In genomic region chr1:32464191-32464715, GRCh38 we compare ENCODE assay signal across 9 cellular contexts. TPM values are rescaled to one million over a fixed set of nuclear protein-coding genes. Genes with fewer than 3 reads are reported as not detected.
DNase-seq lines count a peak whose midpoint lies in the region; ATAC-seq and TF ChIP-seq lines count a peak whose summit lies in the region.
"Had no signal": no experiment of that assay in that cellular context is flagged by ENCODE, and none has a peak within 500 bp of the region (broad histone marks: within the 10 kb centered on the region; RNA-seq: fewer than 3 reads in every experiment).

No MANE protein-coding gene starts in this region.

- H3K27me3 ChIP-seq in adrenal gland (no peaks in the 10 kb centered on the region), iPS-20b (ENCODE audit: insufficient read depth, low read length) (0 out of 2 replicates have a peak, but pooled peaks cover 6% of the 10 kb centered on the region)

- peaks cover 3% of the 10 kb centered on the region for H3K9me3 Mint-ChIP-seq in T-helper 1 cell treated with Interleukin-12 subunit alpha and Interleukin-12 subunit beta and Interleukin-4 antibody, amounts not matched to agents 30 μg/mL and 1 μg/mL, for 36 hours
- H3K9me3 Mint-ChIP-seq in stimulated activated effector memory CD8-positive, alpha-beta T cell treated with anti-CD3 and anti-CD28 coated beads, Interleukin-12 subunit alpha, Interleukin-12 subunit beta, amount 100 ng/mL, for 72 hours: peaks cover 2% of the 10 kb centered on the region
- H3K9me3 Mint-ChIP-seq in activated naive CD4-positive, alpha-beta T cell treated with anti-CD3 and anti-CD28 coated beads, Interleukin-2, amount 10 ng/mL, durations not matched to agents 7 days and 5 days: peaks cover 3% of the 10 kb centered on the region

- peaks cover 47% of the 10 kb centered on the region for H3K27me3 Mint-ChIP-seq in T-helper 1 cell treated with Interleukin-12 subunit alpha and Interleukin-12 subunit beta and Interleukin-4 antibody, amounts not matched to agents 30 μg/mL and 1 μg/mL, for 36 hours (ENCODE audit: low read depth)
- H3K27me3 Mint-ChIP-seq in activated naive CD4-positive, alpha-beta T cell treated with anti-CD3 and anti-CD28 coated beads, Interleukin-2, amount 10 ng/mL, durations not matched to agents 7 days and 5 days: peaks cover 73% of the 10 kb centered on the region

- intact Hi-C loops in adrenal gland (cut with DNase I): no loop called here

- H3K4me1 ChIP-seq in adrenal gland (replicated peaks in 1 of 2): peaks cover 4 to 8% of the 10 kb centered on the region in 2 donors
- no peaks in the 10 kb centered on the region for H3K4me1 ChIP-seq in iPS-20b (ENCODE audit: insufficient read depth, low read length)

- H3K27ac ChIP-seq in adrenal gland: no peak overlapping the region
- no peak overlapping the region for H3K27ac ChIP-seq in iPS-20b (ENCODE audit: low read length)

- CTCF ChIA-PET in activated naive CD4-positive, alpha-beta T cell treated with anti-CD3 and anti-CD28 coated beads, Interleukin-2, amount 10 ng/mL, durations not matched to agents 7 days and 5 days (lab: Charles Lee): no interaction called here

- no peak for TF ChIP-seq CTCF in adrenal gland (IDR thresholded peaks at IDR 0.05)

- ATAC-seq in stimulated activated effector memory CD8-positive, alpha-beta T cell treated with anti-CD3 and anti-CD28 coated beads, Interleukin-12 subunit alpha, Interleukin-12 subunit beta, amount 100 ng/mL, for 72 hours: peak; percentile 51
- ATAC-seq in GM21717 (IDR thresholded peaks at IDR 0.05; ENCODE audit: unreplicated experiment): no peak

- peak overlapping the region; percentile 87; the same call in 1 of the 2 replicates for H3K9ac ChIP-seq in iPS-20b (ENCODE audit: low read depth, low read length)

- no peak overlapping the region for H3K27ac Mint-ChIP-seq in T-helper 1 cell treated with Interleukin-12 subunit alpha and Interleukin-12 subunit beta and Interleukin-4 antibody, amounts not matched to agents 30 μg/mL and 1 μg/mL, for 36 hours
- no peak overlapping the region for H3K27ac Mint-ChIP-seq in stimulated activated effector memory CD8-positive, alpha-beta T cell treated with anti-CD3 and anti-CD28 coated beads, Interleukin-12 subunit alpha, Interleukin-12 subunit beta, amount 100 ng/mL, for 72 hours
- H3K27ac Mint-ChIP-seq in activated naive CD4-positive, alpha-beta T cell treated with anti-CD3 and anti-CD28 coated beads, Interleukin-2, amount 10 ng/mL, durations not matched to agents 7 days and 5 days: no peak overlapping the region

- no peaks in the 10 kb centered on the region for H3K9me3 ChIP-seq in adrenal gland (replicated peaks in 1 of 3)
- H3K9me3 ChIP-seq in iPS-20b (ENCODE audit: insufficient read depth, low read depth, low read length): peaks cover 6% of the 10 kb centered on the region

- H3K36me3 ChIP-seq in adrenal gland (replicated peaks in 1 of 2): no peaks in the 10 kb centered on the region
- H3K36me3 ChIP-seq in iPS-20b (ENCODE audit: insufficient read depth, low read depth, low read length): no peaks in the 10 kb centered on the region

- no peak for DNase-seq in T-helper 1 cell
- no peak for DNase-seq in adrenal gland
- DNase-seq in stimulated activated effector memory CD8-positive, alpha-beta T cell treated with anti-CD3 and anti-CD28 coated beads, Interleukin-12 subunit alpha, Interleukin-12 subunit beta, amount 100 ng/mL, for 72 hours (ENCODE audit: low spot score in 2 of 2): peak in 1 of 2 donors; percentile 49
- no peak for DNase-seq in activated naive CD4-positive, alpha-beta T cell treated with anti-CD3 and anti-CD28 coated beads, Interleukin-2, amount 10 ng/mL, durations not matched to agents 7 days and 5 days
- DNase-seq in NK-92 (lab: John Stamatoyannopoulos, UW; ENCODE audit: unreplicated experiment): no peak

- peak overlapping the region; percentile 45 for H3K4me3 Mint-ChIP-seq in T-helper 1 cell treated with Interleukin-12 subunit alpha and Interleukin-12 subunit beta and Interleukin-4 antibody, amounts not matched to agents 30 μg/mL and 1 μg/mL, for 36 hours
- peak overlapping the region; percentile 69 for H3K4me3 Mint-ChIP-seq in stimulated activated effector memory CD8-positive, alpha-beta T cell treated with anti-CD3 and anti-CD28 coated beads, Interleukin-12 subunit alpha, Interleukin-12 subunit beta, amount 100 ng/mL, for 72 hours
- no peak overlapping the region for H3K4me3 Mint-ChIP-seq in activated naive CD4-positive, alpha-beta T cell treated with anti-CD3 and anti-CD28 coated beads, Interleukin-2, amount 10 ng/mL, durations not matched to agents 7 days and 5 days

- peak overlapping the region in 3 of 4 donors; percentile 0 to 52 (median 7) for H3K4me3 ChIP-seq in adrenal gland
- peak overlapping the region; percentile 90 for H3K4me3 ChIP-seq in iPS-20b (ENCODE audit: low read length)

- peaks cover 10% of the 10 kb centered on the region for H3K4me1 Mint-ChIP-seq in T-helper 1 cell treated with Interleukin-12 subunit alpha and Interleukin-12 subunit beta and Interleukin-4 antibody, amounts not matched to agents 30 μg/mL and 1 μg/mL, for 36 hours (ENCODE audit: low read depth)
- peaks cover 19% of the 10 kb centered on the region for H3K4me1 Mint-ChIP-seq in stimulated activated effector memory CD8-positive, alpha-beta T cell treated with anti-CD3 and anti-CD28 coated beads, Interleukin-12 subunit alpha, Interleukin-12 subunit beta, amount 100 ng/mL, for 72 hours
- peaks cover 12% of the 10 kb centered on the region for H3K4me1 Mint-ChIP-seq in activated naive CD4-positive, alpha-beta T cell treated with anti-CD3 and anti-CD28 coated beads, Interleukin-2, amount 10 ng/mL, durations not matched to agents 7 days and 5 days

- peaks cover 5% of the 10 kb centered on the region for H3K36me3 Mint-ChIP-seq in T-helper 1 cell treated with Interleukin-12 subunit alpha and Interleukin-12 subunit beta and Interleukin-4 antibody, amounts not matched to agents 30 μg/mL and 1 μg/mL, for 36 hours (ENCODE audit: low read depth)
- H3K36me3 Mint-ChIP-seq in stimulated activated effector memory CD8-positive, alpha-beta T cell treated with anti-CD3 and anti-CD28 coated beads, Interleukin-12 subunit alpha, Interleukin-12 subunit beta, amount 100 ng/mL, for 72 hours: no peaks in the 10 kb centered on the region
- H3K36me3 Mint-ChIP-seq in activated naive CD4-positive, alpha-beta T cell treated with anti-CD3 and anti-CD28 coated beads, Interleukin-2, amount 10 ng/mL, durations not matched to agents 7 days and 5 days: peaks cover 1% of the 10 kb centered on the region

- no peak for TF ChIP-seq POLR2A in adrenal gland (IDR thresholded peaks at IDR 0.05)

- 4 to 8% (median 5%) methylated on average over 14 to 19 of the region's 19 CpGs for WGBS in adrenal gland, 4 donors

RNA-seq across cellular contexts. Expression of gene ZBTB8B, which starts 0.6 kb away (rescaled TPM):
- under 1 TPM in 6 of 8 donors, not detected in 2; under 0.01 to 0.18 (median 0.11) TPM for total RNA-seq in adrenal gland
- under 1 TPM; 0.03 to 0.09 (median 0.08) TPM for polyA plus RNA-seq in adrenal gland
- total RNA-seq: T-helper 2 cell treated with Interferon-gamma antibody and Interleukin-4, amounts not matched to agents 100 ng/mL and 5 ng/mL, for 36 hours had no signal
